In the genomic region with DNA sequence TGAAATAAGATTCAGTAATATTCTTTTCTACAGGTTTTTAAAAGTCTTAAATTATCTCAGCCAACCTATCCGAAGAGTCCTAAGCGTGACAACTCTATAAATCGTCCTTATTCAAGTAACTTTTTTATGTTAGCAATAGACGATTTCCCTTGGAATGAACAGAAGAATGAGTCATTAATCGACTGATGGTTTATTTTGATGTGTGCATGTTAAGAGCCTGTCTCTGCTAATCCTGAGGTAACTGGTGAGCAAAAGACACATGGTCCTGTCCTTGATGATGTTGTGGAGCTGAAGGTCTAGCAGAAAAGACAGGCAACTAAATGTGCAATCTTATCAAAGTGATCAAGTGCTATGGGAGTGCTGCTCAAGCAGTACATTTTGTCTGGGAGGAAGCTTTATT, we compare ENCODE assay signal across 22 cellular contexts.
A peak's percentile ranks its signal among the peaks of the same experiment; 100 is the strongest.
DNase-seq lines count a peak whose midpoint lies in the region; ATAC-seq, FAIRE-seq and TF ChIP-seq lines count a peak whose summit lies in the region.
"Had no signal": no experiment of that assay in that cellular context is flagged by ENCODE, and none has a peak within 500 bp of the region (broad histone marks: within the 10 kb centered on the region; RNA-seq: fewer than 3 reads in every experiment).

No MANE protein-coding gene starts in this region.

- H3K27me3 ChIP-seq in ACC112 (ENCODE audit: insufficient read depth, low read length): no peaks in the 10 kb centered on the region
- H3K27me3 ChIP-seq in keratinocyte (ENCODE audit: control insufficient read depth, extremely low read depth, insufficient read depth, low read length): no peaks in the 10 kb centered on the region
- H3K27me3 ChIP-seq in tibial nerve: no peaks in the 10 kb centered on the region
- H3K27me3 ChIP-seq in CD4-positive, alpha-beta memory T cell (ENCODE audit: insufficient read depth, low read length): no peaks in the 10 kb centered on the region
- H3K27me3 ChIP-seq: MG63 had no signal

- no peaks in the 10 kb centered on the region for H3K27me3 Mint-ChIP-seq in endothelial cell (ENCODE audit: unreplicated experiment)
- no peaks in the 10 kb centered on the region for H3K27me3 Mint-ChIP-seq in CD4-positive, alpha-beta memory T cell
- H3K27me3 Mint-ChIP-seq: B cell; CD8-positive, alpha-beta memory T cell had no signal

- dilution Hi-C loops in keratinocyte (cut with MboI; ENCODE audit: extremely low pct_ligation_motif_present, low sequenced_read_pairs): no loop called here

- CTCF ChIA-PET in CD4-positive, alpha-beta memory T cell (lab: Charles Lee; ENCODE audit: partially characterized antibody): no interaction called here

- DNase-seq in HTR-8/SVneo (ENCODE audit: insufficient read length, low spot score) (no peak), keratinocyte (ENCODE audit: low read depth, low spot score) (no peak), endothelial cell (ENCODE audit: low spot score) (no peak), tibial nerve (ENCODE audit: low spot score in 2 of 2) (no peak), frontal cortex (ENCODE audit: low spot score in 2 of 2) (no peak)
- no peak for DNase-seq in CD4-positive, alpha-beta memory T cell
- DNase-seq: CD8-positive, alpha-beta memory T cell; DMS79 treated with DMSO at 0.1 percent for 48 hours; KBM-7; MG63; NCI-H1105 treated with DMSO at 0.1 percent for 48 hours; NCI-H146; NCI-H1930; NCI-H2107; NCI-H524 treated with DMSO at 0.1 percent for 48 hours; PC-9; Right ventricle myocardium superior had no signal

- H3K9me1 ChIP-seq in keratinocyte (ENCODE audit: control insufficient read depth, extremely low read depth, insufficient read depth, low read length): no peaks in the 10 kb centered on the region

- TF ChIP-seq POLR2A in tibial nerve (IDR thresholded peaks at IDR 0.05): no peak

- H3K79me2 ChIP-seq in ACC112 (ENCODE audit: control insufficient read depth, insufficient read depth, low read length, unreplicated experiment) (no peaks in the 10 kb centered on the region), keratinocyte (ENCODE audit: control insufficient read depth, insufficient read depth, low read length) (no peaks in the 10 kb centered on the region)

- TF ChIP-seq EP300 in tibial nerve (IDR thresholded peaks at IDR 0.05): no peak

- peaks cover 33% of the 10 kb centered on the region for H3K36me3 Mint-ChIP-seq in endothelial cell (ENCODE audit: low read depth, unreplicated experiment)
- H3K36me3 Mint-ChIP-seq in CD4-positive, alpha-beta memory T cell: peaks cover 42 to 61% of the 10 kb centered on the region in 2 donors

- no peaks in the 10 kb centered on the region for H3K9me3 Mint-ChIP-seq in endothelial cell (ENCODE audit: unreplicated experiment)
- H3K9me3 Mint-ChIP-seq in CD4-positive, alpha-beta memory T cell: no peaks in the 10 kb centered on the region
- H3K9me3 Mint-ChIP-seq: CD8-positive, alpha-beta memory T cell had no signal

- no peaks in the 10 kb centered on the region for H3K9me3 ChIP-seq in keratinocyte (ENCODE audit: control insufficient read depth, low read depth, low read length)
- H3K9me3 ChIP-seq in tibial nerve: no peaks in the 10 kb centered on the region
- H3K9me3 ChIP-seq in CD4-positive, alpha-beta memory T cell (ENCODE audit: control insufficient read depth in 1 of 2, low read length in 2 of 2): no peaks in the 10 kb centered on the region
- H3K9me3 ChIP-seq: MG63 had no signal

- H4K20me1 ChIP-seq in keratinocyte (ENCODE audit: control insufficient read depth, extremely low read depth, insufficient read depth, low read length): no peaks in the 10 kb centered on the region

- no peak overlapping the region for H3K9ac ChIP-seq in keratinocyte (ENCODE audit: control insufficient read depth, extremely low read depth, insufficient read depth, low read length)

- no peak for TF ChIP-seq CTCF in keratinocyte (optimal IDR thresholded peaks at IDR 0.05 in 1 of 3, IDR thresholded peaks at IDR 0.05 in 1 of 3, conservative IDR thresholded peaks at IDR 0.05 in 1 of 3; ENCODE audit: extremely low read depth in 1 of 3, insufficient read depth in 2 of 3, low read length in 3 of 3)
- no peak for TF ChIP-seq CTCF in endothelial cell (IDR thresholded peaks at IDR 0.05; ENCODE audit: unreplicated experiment)
- TF ChIP-seq CTCF in tibial nerve (IDR thresholded peaks at IDR 0.05): no peak

- H3K4me3 Mint-ChIP-seq in endothelial cell (ENCODE audit: unreplicated experiment): no peak overlapping the region
- H3K4me3 Mint-ChIP-seq in CD4-positive, alpha-beta memory T cell: no peak overlapping the region
- H3K4me3 Mint-ChIP-seq: B cell; CD8-positive, alpha-beta memory T cell had no signal

- H2AFZ ChIP-seq in ACC112 (ENCODE audit: low read length, unreplicated experiment): no peak overlapping the region
- no peak overlapping the region for H2AFZ ChIP-seq in keratinocyte (ENCODE audit: control insufficient read depth, low read length)
- H2AFZ ChIP-seq: PC-9 had no signal

- FAIRE-seq in HTR-8/SVneo (lab: Jason Lieb, UNC): peak; percentile 98
- FAIRE-seq in keratinocyte (lab: Jason Lieb, UNC): peak; percentile 48
- no peak for FAIRE-seq in frontal cortex (lab: Jason Lieb, UNC)
- FAIRE-seq: H54 had no signal

- H3K4me1 ChIP-seq in ACC112 (ENCODE audit: control insufficient read depth, insufficient read depth, low read length, unreplicated experiment): peaks cover 82% of the 10 kb centered on the region
- H3K4me1 ChIP-seq in keratinocyte (ENCODE audit: control insufficient read depth, extremely low read depth, insufficient read depth, low read length): peaks cover 21% of the 10 kb centered on the region
- peaks cover 0 to 58% (median 6%) of the 10 kb centered on the region in 4 donors for H3K4me1 ChIP-seq in tibial nerve
- no peaks in the 10 kb centered on the region for H3K4me1 ChIP-seq in CD4-positive, alpha-beta memory T cell (ENCODE audit: insufficient read depth, low read length)

- ATAC-seq in SK-N-SH treated with all-trans-retinoic acid at 6 μM for 48 hours: peak; percentile 67

- peaks cover 3% of the 10 kb centered on the region for H3K4me1 Mint-ChIP-seq in endothelial cell (ENCODE audit: unreplicated experiment)
- H3K4me1 Mint-ChIP-seq in CD4-positive, alpha-beta memory T cell: peaks cover 0 to 2% (median under 1%) of the 10 kb centered on the region in 4 donors

- intact Hi-C loops in CD4-positive, alpha-beta memory T cell (cut with micrococcal nuclease): no loop called here

- H3K27ac ChIP-seq in ACC112 (ENCODE audit: low read depth, low read length): peak overlapping the region; percentile 43
- H3K27ac ChIP-seq in keratinocyte (ENCODE audit: control insufficient read depth, insufficient read depth, low read length): no peak overlapping the region
- H3K27ac ChIP-seq in tibial nerve: peak overlapping the region in 2 of 4 donors; percentile 35 to 40
- no peak overlapping the region for H3K27ac ChIP-seq in CD4-positive, alpha-beta memory T cell (ENCODE audit: low read depth, low read length)
- H3K27ac ChIP-seq: C4-2B, PC-9 had no signal

- WGBS in tibial nerve, 2 donors: 91 to 92% methylated on average over 5 of the region's 5 CpGs

- H3K4me3 ChIP-seq in ACC112 (ENCODE audit: low read depth, low read length) (no peak overlapping the region), keratinocyte (ENCODE audit: control insufficient read depth in 2 of 3, extremely low read depth in 1 of 3, insufficient read depth in 2 of 3, low read depth in 1 of 3, low read length in 3 of 3) (no peak overlapping the region), tibial nerve (no peak overlapping the region)
- no peak overlapping the region for H3K4me3 ChIP-seq in CD4-positive, alpha-beta memory T cell (ENCODE audit: low read length in 2 of 2)
- H3K4me3 ChIP-seq: MG63, PC-9 had no signal

- H3K27ac Mint-ChIP-seq in endothelial cell (ENCODE audit: unreplicated experiment): no peak overlapping the region
- peak overlapping the region in 1 of 7 donors; percentile 26 for H3K27ac Mint-ChIP-seq in CD4-positive, alpha-beta memory T cell
- H3K27ac Mint-ChIP-seq: B cell had no signal

- no peak overlapping the region for H3K4me2 ChIP-seq in keratinocyte (ENCODE audit: control insufficient read depth, extremely low read depth, insufficient read depth, low read depth, low read length)
- H3K4me2 ChIP-seq: PC-9 had no signal

- H3K36me3 ChIP-seq in ACC112 (ENCODE audit: insufficient read depth, low read length) (peaks cover 18% of the 10 kb centered on the region), keratinocyte (ENCODE audit: control insufficient read depth in 2 of 2, extremely low read depth in 1 of 2, insufficient read depth in 2 of 2, low read length in 2 of 2) (peaks cover 5 to 9% of the 10 kb centered on the region in 2 experiments), tibial nerve (peaks cover 0 to 25% (median 0%) of the 10 kb centered on the region in 3 donors)
- no peaks in the 10 kb centered on the region for H3K36me3 ChIP-seq in CD4-positive, alpha-beta memory T cell (ENCODE audit: insufficient read depth, low read length)
- H3K36me3 ChIP-seq: MG63 had no signal

- POLR2A ChIA-PET in CD4-positive, alpha-beta memory T cell (lab: Charles Lee; ENCODE audit: partially characterized antibody): no interaction called here

TF ChIP-seq in SK-N-SH treated with all-trans-retinoic acid at 6 μM for 48 hours, 23 proteins besides CTCF, POLR2A, EP300 and RAD21:
- TF ChIP-seq TOX (CRISPR knock-in tag; IDR thresholded peaks at IDR 0.05; ENCODE audit: borderline replicate concordance) (0 out of 2 replicates have a peak, but pooled peaks have one; percentile 22), ARNTL (CRISPR knock-in tag; IDR thresholded peaks at IDR 0.05; ENCODE audit: borderline replicate concordance, low read depth) (no peak)
